Comparison of ENCODE assay signal across 1 cellular context in genomic region chr3:152314677-152315353, GRCh38.
TF ChIP-seq lines count a peak whose summit lies in the region.

No MANE protein-coding gene starts in this region.

TF ChIP-seq in K562, 482 proteins besides CTCF, POLR2A, EP300 and RAD21 (continued from another document):
- TF ChIP-seq HBP1 (CRISPR knock-in tag; IDR thresholded peaks at IDR 0.05) (no peak), DIDO1 (tag; IDR thresholded peaks at IDR 0.05; ENCODE audit: low read depth) (no peak)
